In the genomic region with DNA sequence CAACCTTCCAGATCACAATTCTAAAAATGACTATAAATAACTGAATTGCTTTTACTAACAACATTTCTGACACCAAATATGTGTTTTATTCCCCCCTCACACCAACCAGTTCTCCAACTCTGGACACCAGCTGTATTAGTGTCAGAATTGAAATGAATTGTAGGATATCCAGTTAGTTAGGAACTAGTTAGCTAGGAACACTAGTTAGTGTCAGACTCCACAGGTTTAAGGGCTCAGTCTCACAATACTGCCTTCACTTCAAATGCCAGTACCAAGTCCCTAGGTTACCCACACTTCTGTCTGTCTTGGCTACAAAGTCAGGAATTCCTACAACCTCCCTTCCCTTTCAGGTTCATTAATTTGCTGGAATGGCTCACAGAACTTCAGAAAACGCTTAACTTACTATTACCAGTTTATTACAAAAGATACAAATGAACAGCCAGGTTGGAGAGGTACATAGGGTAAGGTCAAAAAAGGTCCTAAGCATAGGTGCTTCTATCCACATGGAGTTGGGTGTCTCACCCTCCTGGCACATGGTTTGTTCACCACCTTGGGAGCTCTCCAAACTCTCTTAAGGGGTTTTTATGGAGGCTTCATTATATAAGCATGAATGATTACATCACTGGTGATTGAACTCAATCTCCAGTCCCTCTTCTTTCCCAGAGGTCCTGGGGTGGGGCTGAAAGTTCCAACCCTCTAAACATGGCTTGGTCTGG, we compare ENCODE assay signal across 26 cellular contexts. TPM values are rescaled to one million over a fixed set of nuclear protein-coding genes. Genes with fewer than 3 reads are reported as not detected.
DNase-seq lines count a peak whose midpoint lies in the region; ATAC-seq and TF ChIP-seq lines count a peak whose summit lies in the region.
"Had no signal": no experiment of that assay in that cellular context is flagged by ENCODE, and none has a peak within 500 bp of the region (broad histone marks: within the 10 kb centered on the region; RNA-seq: fewer than 3 reads in every experiment).

No MANE protein-coding gene starts in this region.

- H3K27ac ChIP-seq in CD4-positive, alpha-beta memory T cell (ENCODE audit: low read depth, low read length) = no peak overlapping the region
- H3K27ac ChIP-seq in uterus = no peak overlapping the region
- no peak overlapping the region for H3K27ac ChIP-seq in Karpas-422 (ENCODE audit: low read length)
- H3K27ac ChIP-seq: thoracic aorta, VCaP had no signal

- no peaks in the 10 kb centered on the region for H4K20me1 ChIP-seq in Karpas-422 (ENCODE audit: insufficient read depth, low read depth, low read length)

- H3K27me3 Mint-ChIP-seq in CD4-positive, alpha-beta memory T cell = no peaks in the 10 kb centered on the region
- H3K27me3 Mint-ChIP-seq in brain (peaks cover 11% of the 10 kb centered on the region), naive B cell (no peaks in the 10 kb centered on the region)
- H3K27me3 Mint-ChIP-seq: activated CD4-positive, alpha-beta memory T cell treated with anti-CD3 and anti-CD28 coated beads for 36 hours; activated naive CD8-positive, alpha-beta T cell treated with anti-CD3 and anti-CD28 coated beads, Interleukin-2, amount 10 ng/mL, durations not matched to agents 7 days and 5 days; T-cell had no signal

- H3K9me3 ChIP-seq in CD4-positive, alpha-beta memory T cell (ENCODE audit: control insufficient read depth in 1 of 2, low read length in 2 of 2) = no peaks in the 10 kb centered on the region
- no peaks in the 10 kb centered on the region for H3K9me3 ChIP-seq in uterus
- H3K9me3 ChIP-seq in Karpas-422 (ENCODE audit: low read length) = no peaks in the 10 kb centered on the region
- H3K9me3 ChIP-seq: MG63, mucosa of descending colon, pancreas, thoracic aorta had no signal

- H3K4me1 ChIP-seq in CD4-positive, alpha-beta memory T cell (ENCODE audit: insufficient read depth, low read length) = peaks cover 41% of the 10 kb centered on the region
- H3K4me1 ChIP-seq in uterus = peaks cover 3 to 10% of the 10 kb centered on the region in 2 donors
- peaks cover 8% of the 10 kb centered on the region for H3K4me1 ChIP-seq in Karpas-422 (ENCODE audit: low read length)

- CTCF ChIA-PET in CD4-positive, alpha-beta memory T cell (lab: Charles Lee; ENCODE audit: partially characterized antibody) = interaction anchor here (1.1 to 1.4 kb wide), 2 partner anchors 59 to 189 kb away, joined by 4 to 5 read pairs; partner anchors contain the start of gene PRPF38B

- no peak overlapping the region for H2AFZ ChIP-seq in Karpas-422 (ENCODE audit: low read length)

- DNase-seq in CD4-positive, alpha-beta memory T cell = no peak
- DNase-seq in HK-2 (ENCODE audit: unreplicated experiment) (peak; percentile 13), naive B cell (no peak), uterus (no peak), Karpas-422 (no peak)
- DNase-seq in stimulated activated naive CD4-positive, alpha-beta T cell treated with Interleukin-2 at 50 U/mL for 16 hours (lab: John Stamatoyannopoulos, UW) = no peak
- DNase-seq: activated CD4-positive, alpha-beta memory T cell treated with anti-CD3 and anti-CD28 coated beads for 36 hours; activated naive CD8-positive, alpha-beta T cell treated with anti-CD3 and anti-CD28 coated beads, Interleukin-2, amount 10 ng/mL, durations not matched to agents 7 days and 5 days; activated T-cell treated with anti-CD3 and anti-CD28 coated beads, Interleukin-2, amount 50 U/mL, for 48 hours; caudate nucleus; effector memory CD4-positive, alpha-beta T cell; hippocampal formation; left cardiac atrium; MG63; mucosa of descending colon; NCI-H146; pancreas; small intestine; stimulated activated CD4-positive, alpha-beta T cell treated with anti-CD3 and anti-CD28 coated beads, Interleukin-4, amount 100 ng/mL, for 4 hours; stimulated activated CD8-positive, alpha-beta memory T cell treated with anti-CD3 and anti-CD28 coated beads, Interleukin-4, amount 100 ng/mL, for 48 hours; T-cell had no signal

- H3K4me3 ChIP-seq in CD4-positive, alpha-beta memory T cell (ENCODE audit: low read length in 2 of 2) = no peak overlapping the region
- H3K4me3 ChIP-seq in uterus = no peak overlapping the region
- no peak overlapping the region for H3K4me3 ChIP-seq in Karpas-422 (ENCODE audit: low read length)
- H3K4me3 ChIP-seq: MG63, mucosa of descending colon, pancreas, thoracic aorta had no signal

- peaks cover 28 to 60% (median 39%) of the 10 kb centered on the region in 4 donors for H3K4me1 Mint-ChIP-seq in CD4-positive, alpha-beta memory T cell
- peaks cover 43% of the 10 kb centered on the region for H3K4me1 Mint-ChIP-seq in brain
- peaks cover 27 to 35% (median 32%) of the 10 kb centered on the region in 3 donors for H3K4me1 Mint-ChIP-seq in naive B cell

- peak overlapping the region in 3 of 8 donors; percentile 27 to 67 (median 29) for H3K4me3 Mint-ChIP-seq in CD4-positive, alpha-beta memory T cell
- H3K4me3 Mint-ChIP-seq in brain (peak overlapping the region in 3 of 5 experiments; percentile 33 to 58 (median 48)), naive B cell (peak overlapping the region in 1 of 8 donors; percentile 50)
- H3K4me3 Mint-ChIP-seq: activated CD4-positive, alpha-beta memory T cell treated with anti-CD3 and anti-CD28 coated beads for 36 hours; activated naive CD8-positive, alpha-beta T cell treated with anti-CD3 and anti-CD28 coated beads, Interleukin-2, amount 10 ng/mL, durations not matched to agents 7 days and 5 days; T-cell had no signal

- peaks cover 13 to 45% of the 10 kb centered on the region in 2 donors for H3K36me3 Mint-ChIP-seq in CD4-positive, alpha-beta memory T cell
- H3K36me3 Mint-ChIP-seq in brain (peaks cover 13% of the 10 kb centered on the region), naive B cell (peaks cover 8 to 13% of the 10 kb centered on the region in 2 donors)

- no peaks in the 10 kb centered on the region for H3K9me2 ChIP-seq in Karpas-422 (replicated peaks; ENCODE audit: insufficient read depth, low read length)

- no peak overlapping the region for H3K9ac ChIP-seq in Karpas-422 (ENCODE audit: low read length)

- H3K27me3 ChIP-seq in CD4-positive, alpha-beta memory T cell (ENCODE audit: insufficient read depth, low read length) = no peaks in the 10 kb centered on the region
- H3K27me3 ChIP-seq in uterus = no peaks in the 10 kb centered on the region
- H3K27me3 ChIP-seq in Karpas-422 (ENCODE audit: low read length) = no peaks in the 10 kb centered on the region
- H3K27me3 ChIP-seq: MG63, pancreas had no signal

- no peak for TF ChIP-seq CTCF in brain (conservative IDR thresholded peaks at IDR 0.05)
- no peak for TF ChIP-seq CTCF in uterus (IDR thresholded peaks at IDR 0.05)

- peaks cover 0 to 5% (median 0%) of the 10 kb centered on the region in 8 donors for H3K9me3 Mint-ChIP-seq in CD4-positive, alpha-beta memory T cell
- H3K9me3 Mint-ChIP-seq in brain = no peaks in the 10 kb centered on the region
- no peaks in the 10 kb centered on the region for H3K9me3 Mint-ChIP-seq in naive B cell
- H3K9me3 Mint-ChIP-seq: activated CD4-positive, alpha-beta memory T cell treated with anti-CD3 and anti-CD28 coated beads for 36 hours; activated naive CD8-positive, alpha-beta T cell treated with anti-CD3 and anti-CD28 coated beads, Interleukin-2, amount 10 ng/mL, durations not matched to agents 7 days and 5 days; T-cell had no signal

- ATAC-seq in naive B cell (ENCODE audit: low read depth in 2 of 2) (no peak), HG02885 (IDR thresholded peaks at IDR 0.05; ENCODE audit: poor library complexity, unreplicated experiment) (no peak)
- ATAC-seq: left cardiac atrium, mucosa of descending colon, pancreas, T-cell had no signal

- peaks cover 73% of the 10 kb centered on the region for H3K79me2 ChIP-seq in Karpas-422 (ENCODE audit: low read length)

- no peak for TF ChIP-seq POLR2A in uterus (IDR thresholded peaks at IDR 0.05)

- no peak overlapping the region for H3K4me2 ChIP-seq in Karpas-422 (ENCODE audit: low read depth, low read length, poor library complexity, severe bottlenecking)

- POLR2A ChIA-PET in CD4-positive, alpha-beta memory T cell (lab: Charles Lee; ENCODE audit: partially characterized antibody) = interaction anchor here (1.3 to 4.2 kb wide), 2 partner anchors 59 to 104 kb away, joined by 3 to 30 read pairs; partner anchors contain the start of gene PRPF38B

- H3K36me3 ChIP-seq in CD4-positive, alpha-beta memory T cell (ENCODE audit: insufficient read depth, low read length) = peaks cover 13% of the 10 kb centered on the region
- H3K36me3 ChIP-seq in uterus (no peaks in the 10 kb centered on the region), Karpas-422 (ENCODE audit: insufficient read depth, low read length) (peaks cover 43% of the 10 kb centered on the region; the same call in 1 of the 2 replicates)

- peak overlapping the region in 6 of 7 donors; percentile 28 to 76 (median 66) for H3K27ac Mint-ChIP-seq in CD4-positive, alpha-beta memory T cell
- H3K27ac Mint-ChIP-seq in brain (peak overlapping the region in 2 of 5 experiments; percentile 43 to 73), naive B cell (peak overlapping the region in 5 of 6 donors; percentile 16 to 81 (median 37))
- H3K27ac Mint-ChIP-seq: activated CD4-positive, alpha-beta memory T cell treated with anti-CD3 and anti-CD28 coated beads for 36 hours; activated naive CD8-positive, alpha-beta T cell treated with anti-CD3 and anti-CD28 coated beads, Interleukin-2, amount 10 ng/mL, durations not matched to agents 7 days and 5 days; T-cell had no signal

- intact Hi-C loops in CD4-positive, alpha-beta memory T cell (cut with micrococcal nuclease) = no loop called here
- intact Hi-C loops in uterus (cut with DNase I; ENCODE audit: low total_unique reads) = no loop called here

RNA-seq across cellular contexts. Expression of gene STXBP3, which starts 4.2 kb away (rescaled TPM):
- total RNA-seq in CD4-positive, alpha-beta memory T cell = 10 to 100 TPM; 90.9 to 92.5 TPM
- polyA plus RNA-seq in CD4-positive, alpha-beta memory T cell = 10 to 100 TPM; 69.0 to 74.1 TPM
- polyA plus RNA-seq in brain (ENCODE audit: insufficient read depth, low read depth, low replicate concordance) = 14.8 TPM
- polyA plus RNA-seq in naive B cell (ENCODE audit: low read depth in 6 of 6) = 10 to 100 TPM; 40.5 to 52.0 (median 44.2) TPM
- 100 to 1,000 TPM in 1 of 4 donors, 10 to 100 TPM in 3; 29.5 to 166 (median 64.1) TPM for total RNA-seq in uterus
- total RNA-seq in Karpas-422 (2014; rRNA removed; shearing (Covaris generic); ENCODE audit: low replicate concordance) = 31.6 and 68.9 TPM in 2 replicates

RNA-seq across cellular contexts. Expression of gene FNDC7, which starts 37.9 kb away (rescaled TPM):
- under 1 TPM; 0.17 TPM for total RNA-seq in CD4-positive, alpha-beta memory T cell
- polyA plus RNA-seq in CD4-positive, alpha-beta memory T cell = under 1 TPM in 1 of 2 donors, not detected in 1; 0.10 TPM
- not detected for polyA plus RNA-seq in brain (ENCODE audit: insufficient read depth, low read depth, low replicate concordance)
- under 1 TPM in 1 of 6 donors, not detected in 5; 0.11 TPM for polyA plus RNA-seq in naive B cell (ENCODE audit: low read depth in 6 of 6)
- total RNA-seq in uterus = not detected
- 2.9 TPM in 1 of 2 replicates, not detected in the other for total RNA-seq in Karpas-422 (2014; rRNA removed; shearing (Covaris generic); ENCODE audit: low replicate concordance)
- total RNA-seq: activated CD4-positive, alpha-beta memory T cell treated with anti-CD3 and anti-CD28 coated beads for 36 hours; activated naive CD8-positive, alpha-beta T cell treated with anti-CD3 and anti-CD28 coated beads, Interleukin-2, amount 10 ng/mL, durations not matched to agents 7 days and 5 days; left cardiac atrium; mucosa of descending colon; NCI-H460; thoracic aorta had no signal
- polyA plus RNA-seq: pancreas, small intestine had no signal

RNA-seq across cellular contexts. Expression of gene PRPF38B, which starts 58.5 kb away (rescaled TPM):
- total RNA-seq in CD4-positive, alpha-beta memory T cell = 100 to 1,000 TPM; 124 to 126 TPM
- 10 to 100 TPM; 11.9 to 35.8 TPM for polyA plus RNA-seq in CD4-positive, alpha-beta memory T cell
- polyA plus RNA-seq in brain (ENCODE audit: insufficient read depth, low read depth, low replicate concordance) = 16.9 TPM
- 10 to 100 TPM; 19.7 to 38.7 (median 21.1) TPM for polyA plus RNA-seq in naive B cell (ENCODE audit: low read depth in 6 of 6)
- total RNA-seq in uterus = 10 to 100 TPM in 3 of 4 donors, 1 to 10 TPM in 1; 6.7 to 40.0 (median 29.1) TPM
- 21.5 and 30.9 TPM in 2 replicates for total RNA-seq in Karpas-422 (2014; rRNA removed; shearing (Covaris generic); ENCODE audit: low replicate concordance)
